Comparison of ENCODE assay signal across 17 cellular contexts in genomic region chr3:98775459-98775858, GRCh38. TPM values are rescaled to one million over a fixed set of nuclear protein-coding genes. Genes with fewer than 3 reads are reported as not detected.
"Had no signal": no experiment of that assay in that cellular context is flagged by ENCODE, and none has a peak within 500 bp of the region (broad histone marks: within the 10 kb centered on the region; RNA-seq: fewer than 3 reads in every experiment).

No MANE protein-coding gene starts in this region.

- H3K4me1 Mint-ChIP-seq: endodermal cell had no signal

- H3K27me3 ChIP-seq: adrenal gland, suprapubic skin, transverse colon, vagina had no signal

- H3K36me3 ChIP-seq: adrenal gland, suprapubic skin, transverse colon, vagina had no signal

- H3K4me3 ChIP-seq: adrenal gland, lower lobe of right lung, suprapubic skin, transverse colon, vagina had no signal

- H3K27ac ChIP-seq: adrenal gland, lower lobe of right lung, suprapubic skin, transverse colon, vagina had no signal

- H3K9me3 ChIP-seq: adrenal gland, lower lobe of right lung, suprapubic skin, transverse colon, vagina had no signal

- H3K36me3 Mint-ChIP-seq: activated naive CD4-positive, alpha-beta T cell treated with anti-CD3 and anti-CD28 coated beads, Interleukin-2, amount 50 U/mL, for 72 hours; natural killer cell treated with Interleukin-12 subunit alpha and Interleukin-12 subunit beta and Interleukin-15 and Interleukin-18, amount 100 ng/mL, for 72 hours; WTC11 had no signal

- DNase-seq: activated CD4-positive, alpha-beta T cell treated with anti-CD3 and anti-CD28 coated beads for 36 hours; activated CD4-positive, alpha-beta T cell treated with anti-CD3 and anti-CD28 coated beads, Interleukin-2, amount 50 U/mL, for 48 hours; activated gamma-delta T cell; adrenal gland; endodermal cell; foreskin melanocyte; lower lobe of right lung; stimulated activated CD4-positive, alpha-beta T cell treated with anti-CD3 and anti-CD28 coated beads, Interleukin-12 subunit alpha, Interleukin-12 subunit beta, amount 100 ng/mL, for 4 hours; stimulated activated CD4-positive, alpha-beta T cell treated with anti-CD3 and anti-CD28 coated beads, Interleukin-1b, Interleukin-23, amount 100 ng/mL, for 48 hours; stimulated activated naive CD8-positive, alpha-beta T cell treated with anti-CD3 and anti-CD28 coated beads, Interleukin-15, Interleukin-2, amounts not matched to agents 100 U/mL and 50 U/mL, for 24 hours; transverse colon had no signal

- H3K4me3 Mint-ChIP-seq: activated CD4-positive, alpha-beta T cell treated with anti-CD3 and anti-CD28 coated beads for 36 hours; endodermal cell; natural killer cell treated with Interleukin-12 subunit alpha and Interleukin-12 subunit beta and Interleukin-15 and Interleukin-18, amount 100 ng/mL, for 72 hours; WTC11 had no signal

- FAIRE-seq: keratinocyte had no signal

- ATAC-seq: activated CD4-positive, alpha-beta T cell treated with anti-CD3 and anti-CD28 coated beads for 36 hours; activated naive CD4-positive, alpha-beta T cell treated with anti-CD3 and anti-CD28 coated beads, Interleukin-2, amount 50 U/mL, for 72 hours; lower lobe of right lung; natural killer cell treated with Interleukin-12 subunit alpha and Interleukin-12 subunit beta and Interleukin-15 and Interleukin-18, amount 100 ng/mL, for 72 hours; stimulated activated naive CD8-positive, alpha-beta T cell treated with anti-CD3 and anti-CD28 coated beads, Interleukin-15, Interleukin-2, amounts not matched to agents 100 U/mL and 50 U/mL, for 24 hours; WTC11 had no signal

- H3K27ac Mint-ChIP-seq: activated CD4-positive, alpha-beta T cell treated with anti-CD3 and anti-CD28 coated beads for 36 hours; activated naive CD4-positive, alpha-beta T cell treated with anti-CD3 and anti-CD28 coated beads, Interleukin-2, amount 50 U/mL, for 72 hours; endodermal cell; natural killer cell treated with Interleukin-12 subunit alpha and Interleukin-12 subunit beta and Interleukin-15 and Interleukin-18, amount 100 ng/mL, for 72 hours; WTC11 had no signal

- H3K9me3 Mint-ChIP-seq: activated naive CD4-positive, alpha-beta T cell treated with anti-CD3 and anti-CD28 coated beads, Interleukin-2, amount 50 U/mL, for 72 hours; endodermal cell; natural killer cell treated with Interleukin-12 subunit alpha and Interleukin-12 subunit beta and Interleukin-15 and Interleukin-18, amount 100 ng/mL, for 72 hours; WTC11 had no signal

RNA-seq across cellular contexts. Expression of gene ST3GAL6, which starts 12.3 kb away (rescaled TPM):
- total RNA-seq: activated CD4-positive, alpha-beta T cell treated with anti-CD3 and anti-CD28 coated beads for 36 hours; natural killer cell treated with Interleukin-12 subunit alpha and Interleukin-12 subunit beta and Interleukin-15 and Interleukin-18, amount 100 ng/mL, for 72 hours had no signal
